ENCODE assay signal across 26 cellular contexts in the genomic region with DNA sequence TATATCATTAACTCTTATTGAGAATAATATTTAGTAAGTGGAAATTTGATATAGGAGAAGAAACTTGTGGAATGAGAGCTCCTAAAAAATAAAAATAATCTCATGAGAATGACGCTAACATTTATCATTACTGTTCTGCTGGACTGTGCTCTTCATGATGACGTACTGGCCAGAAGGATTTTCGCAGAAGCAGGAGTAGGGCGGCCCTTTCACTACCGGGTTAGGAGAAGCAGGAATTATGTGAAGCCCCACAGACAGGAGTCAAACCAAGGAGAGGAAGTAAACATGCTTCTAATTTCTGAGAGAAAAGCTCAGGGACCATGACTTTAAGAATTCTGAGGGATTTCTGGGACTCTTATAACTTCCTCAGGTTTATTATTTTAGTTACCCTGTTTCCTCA.
"Had no signal": no experiment of that assay in that cellular context is flagged by ENCODE, and none has a peak within 500 bp of the region (broad histone marks: within the 10 kb centered on the region; RNA-seq: fewer than 3 reads in every experiment).

No MANE protein-coding gene starts in this region.

- H3K36me3 ChIP-seq: brain microvascular endothelial cell, thoracic aorta had no signal

- H3K4me1 ChIP-seq: right lobe of liver had no signal

- H3K9me3 ChIP-seq: gastrocnemius medialis, mucosa of descending colon, right lobe of liver, thoracic aorta had no signal

- H3K9me3 Mint-ChIP-seq: activated naive CD4-positive, alpha-beta T cell treated with anti-CD3 and anti-CD28 coated beads for 36 hours; activated naive CD8-positive, alpha-beta T cell treated with anti-CD3 and anti-CD28 coated beads, Interleukin-2, amount 10 ng/mL, durations not matched to agents 7 days and 5 days; dendritic cell treated with granulocyte-macrophage colony-stimulating factor and Interleukin-4, amounts not matched to agents 40 ng/mL and 50 ng/mL, for 4 days; natural killer cell treated with Interleukin-12 subunit alpha and Interleukin-12 subunit beta and Interleukin-15 and Interleukin-18, amount 100 ng/mL, for 72 hours; stimulated activated effector memory CD8-positive, alpha-beta T cell treated with anti-CD3 and anti-CD28 coated beads, Interleukin-12 subunit alpha, Interleukin-12 subunit beta, amount 100 ng/mL, for 72 hours; stimulated activated naive CD8-positive, alpha-beta T cell treated with anti-CD3 and anti-CD28 coated beads, Interleukin-15, Interleukin-2, amounts not matched to agents 100 ng/mL and 50 ng/mL, for 24 hours; T-helper 1 cell treated with Interleukin-12 subunit alpha and Interleukin-12 subunit beta and Interleukin-4 antibody, amounts not matched to agents 30 μg/mL and 1 μg/mL, for 36 hours had no signal

- H3K4me3 ChIP-seq: gastrocnemius medialis, lung, mucosa of descending colon, right lobe of liver, skin epidermis, thoracic aorta had no signal

- H3K27ac ChIP-seq: brain microvascular endothelial cell, skin epidermis, thoracic aorta had no signal

- DNase-seq: activated effector memory CD4-positive, alpha-beta T cell treated with Interleukin-2 at 50 U/mL for 16 hours; activated naive CD4-positive, alpha-beta T cell treated with anti-CD3 and anti-CD28 coated beads for 36 hours; activated naive CD8-positive, alpha-beta T cell treated with anti-CD3 and anti-CD28 coated beads, Interleukin-2, amount 10 ng/mL, durations not matched to agents 7 days and 5 days; activated T-cell treated with anti-CD3 and anti-CD28 coated beads for 4 hours; amniotic stem cell; brain microvascular endothelial cell; central memory CD4-positive, alpha-beta T cell; gastrocnemius medialis; glutamatergic neuron; hippocampal formation; mesendoderm; mucosa of descending colon; right lobe of liver; stimulated activated CD4-positive, alpha-beta T cell treated with anti-CD3 and anti-CD28 coated beads, Interleukin-4, amount 100 ng/mL, for 24 hours; SW 1271; T1000; trophoblast cell had no signal

- H3K4me3 Mint-ChIP-seq: activated naive CD4-positive, alpha-beta T cell treated with anti-CD3 and anti-CD28 coated beads for 36 hours; activated naive CD8-positive, alpha-beta T cell treated with anti-CD3 and anti-CD28 coated beads, Interleukin-2, amount 10 ng/mL, durations not matched to agents 7 days and 5 days; dendritic cell treated with granulocyte-macrophage colony-stimulating factor and Interleukin-4, amounts not matched to agents 40 ng/mL and 50 ng/mL, for 4 days; natural killer cell treated with Interleukin-12 subunit alpha and Interleukin-12 subunit beta and Interleukin-15 and Interleukin-18, amount 100 ng/mL, for 72 hours; stimulated activated effector memory CD8-positive, alpha-beta T cell treated with anti-CD3 and anti-CD28 coated beads, Interleukin-12 subunit alpha, Interleukin-12 subunit beta, amount 100 ng/mL, for 72 hours; stimulated activated naive CD8-positive, alpha-beta T cell treated with anti-CD3 and anti-CD28 coated beads, Interleukin-15, Interleukin-2, amounts not matched to agents 100 ng/mL and 50 ng/mL, for 24 hours; T-helper 1 cell treated with Interleukin-12 subunit alpha and Interleukin-12 subunit beta and Interleukin-4 antibody, amounts not matched to agents 30 μg/mL and 1 μg/mL, for 36 hours had no signal

- H3K27me3 ChIP-seq: brain microvascular endothelial cell, gastrocnemius medialis, right lobe of liver had no signal

- H3K27me3 Mint-ChIP-seq: activated naive CD8-positive, alpha-beta T cell treated with anti-CD3 and anti-CD28 coated beads, Interleukin-2, amount 10 ng/mL, durations not matched to agents 7 days and 5 days; dendritic cell treated with granulocyte-macrophage colony-stimulating factor and Interleukin-4, amounts not matched to agents 40 ng/mL and 50 ng/mL, for 4 days; natural killer cell treated with Interleukin-12 subunit alpha and Interleukin-12 subunit beta and Interleukin-15 and Interleukin-18, amount 100 ng/mL, for 72 hours; stimulated activated naive CD8-positive, alpha-beta T cell treated with anti-CD3 and anti-CD28 coated beads, Interleukin-15, Interleukin-2, amounts not matched to agents 100 ng/mL and 50 ng/mL, for 24 hours had no signal

- ATAC-seq: gastrocnemius medialis; left lobe of liver; mucosa of descending colon; natural killer cell treated with Interleukin-12 subunit alpha and Interleukin-12 subunit beta and Interleukin-15 and Interleukin-18, amount 100 ng/mL, for 72 hours; right lobe of liver; stimulated activated effector memory CD8-positive, alpha-beta T cell treated with anti-CD3 and anti-CD28 coated beads, Interleukin-12 subunit alpha, Interleukin-12 subunit beta, amount 100 ng/mL, for 72 hours had no signal

- H3K36me3 Mint-ChIP-seq: natural killer cell treated with Interleukin-12 subunit alpha and Interleukin-12 subunit beta and Interleukin-15 and Interleukin-18, amount 100 ng/mL, for 72 hours had no signal
